Comparison of ENCODE assay signal across 1 cellular context in genomic region chrX:69314436-69315348, GRCh38.
TF ChIP-seq lines count a peak whose summit lies in the region.

No MANE protein-coding gene starts in this region.

TF ChIP-seq in WTC11, 78 proteins besides CTCF, POLR2A, EP300 and RAD21 (continued from another document):
- TF ChIP-seq, protein P1, sequence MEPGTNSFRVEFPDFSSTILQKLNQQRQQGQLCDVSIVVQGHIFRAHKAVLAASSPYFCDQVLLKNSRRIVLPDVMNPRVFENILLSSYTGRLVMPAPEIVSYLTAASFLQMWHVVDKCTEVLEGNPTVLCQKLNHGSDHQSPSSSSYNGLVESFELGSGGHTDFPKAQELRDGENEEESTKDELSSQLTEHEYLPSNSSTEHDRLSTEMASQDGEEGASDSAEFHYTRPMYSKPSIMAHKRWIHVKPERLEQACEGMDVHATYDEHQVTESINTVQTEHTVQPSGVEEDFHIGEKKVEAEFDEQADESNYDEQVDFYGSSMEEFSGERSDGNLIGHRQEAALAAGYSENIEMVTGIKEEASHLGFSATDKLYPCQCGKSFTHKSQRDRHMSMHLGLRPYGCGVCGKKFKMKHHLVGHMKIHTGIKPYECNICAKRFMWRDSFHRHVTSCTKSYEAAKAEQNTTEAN (CRISPR knock-in tag; IDR thresholded peaks at IDR 0.05), result no peak
- TF ChIP-seq ESRRA (CRISPR knock-in tag; IDR thresholded peaks at IDR 0.05; ENCODE audit: borderline replicate concordance), result no peak
- TF ChIP-seq AR (CRISPR knock-in tag; IDR thresholded peaks at IDR 0.05), result no peak
